In the genomic region with DNA sequence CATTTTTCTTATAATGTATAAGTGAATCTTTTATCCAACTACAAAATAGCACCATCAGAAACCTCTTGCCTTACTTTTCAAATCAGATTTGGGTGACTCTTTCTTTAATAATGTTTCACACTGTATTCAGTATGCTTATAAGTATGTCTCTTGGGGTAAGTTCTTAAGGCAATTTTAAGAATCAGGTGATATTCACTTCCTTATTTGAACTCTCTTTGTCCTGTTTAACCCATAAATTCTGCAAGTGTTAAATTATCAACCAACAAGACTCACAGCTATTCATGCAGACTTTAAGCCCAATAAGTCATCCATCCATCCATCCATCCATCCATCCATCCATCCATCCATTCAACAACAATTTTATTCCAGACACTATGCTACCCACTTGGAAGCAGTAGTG, we compare ENCODE assay signal across 24 cellular contexts.
"Had no signal": no experiment of that assay in that cellular context is flagged by ENCODE, and none has a peak within 500 bp of the region (broad histone marks: within the 10 kb centered on the region; RNA-seq: fewer than 3 reads in every experiment).

No MANE protein-coding gene starts in this region.

- H3K36me3 ChIP-seq: cardiac muscle cell, MG63 had no signal

- H3K4me3 Mint-ChIP-seq: activated CD4-positive, alpha-beta memory T cell treated with anti-CD3 and anti-CD28 coated beads for 36 hours; activated CD4-positive, alpha-beta T cell treated with anti-CD3 and anti-CD28 coated beads, Interleukin-2, amount 10 ng/mL, durations not matched to agents 7 days and 5 days; activated T-cell treated with anti-CD3 and anti-CD28 coated beads, Interleukin-2, amount 50 U/mL, for 4 hours; brain; T-cell had no signal

- H3K36me3 Mint-ChIP-seq: brain, T-cell had no signal

- H3K27ac ChIP-seq: cardiac muscle cell, KMS-11, PC-9, VCaP had no signal

- FAIRE-seq: astrocyte had no signal

- H3K27ac Mint-ChIP-seq: activated CD4-positive, alpha-beta memory T cell treated with anti-CD3 and anti-CD28 coated beads for 36 hours; activated CD4-positive, alpha-beta T cell treated with anti-CD3 and anti-CD28 coated beads, Interleukin-2, amount 10 ng/mL, durations not matched to agents 7 days and 5 days; activated naive CD4-positive, alpha-beta T cell treated with anti-CD3 and anti-CD28 coated beads, Interleukin-2, amount 50 U/mL, for 72 hours; brain; T-cell had no signal

- H3K27me3 ChIP-seq: cardiac muscle cell had no signal

- H3K4me3 ChIP-seq: cardiac muscle cell, MG63, PC-9 had no signal

- DNase-seq: activated CD4-positive, alpha-beta memory T cell treated with anti-CD3 and anti-CD28 coated beads for 36 hours; activated CD4-positive, alpha-beta T cell treated with anti-CD3 and anti-CD28 coated beads, Interleukin-2, amount 10 ng/mL, durations not matched to agents 7 days and 5 days; activated CD4-positive, CD25-positive, alpha-beta regulatory T cell; activated CD8-positive, alpha-beta memory T cell treated with anti-CD3 and anti-CD28 coated beads for 24 hours; activated effector memory CD4-positive, alpha-beta T cell treated with anti-CD3 and anti-CD28 coated beads, Interleukin-2, amount 50 U/mL, for 16 hours; activated naive CD4-positive, alpha-beta T cell treated with Interleukin-2 at 50 U/mL for 16 hours; activated T-cell treated with anti-CD3 and anti-CD28 coated beads, Interleukin-2, amount 50 U/mL, for 4 hours; amygdala; MG63; NCI-H146; NCI-H1930; NCI-H2171; NCI-H2227 treated with DMSO at 0.1 percent for 48 hours; NCI-H526; NCI-H774; PC-9; SIG-M5; T-cell had no signal

- H3K4me1 Mint-ChIP-seq: activated CD4-positive, alpha-beta T cell treated with anti-CD3 and anti-CD28 coated beads, Interleukin-2, amount 10 ng/mL, durations not matched to agents 7 days and 5 days; brain had no signal

- ATAC-seq: activated naive CD4-positive, alpha-beta T cell treated with anti-CD3 and anti-CD28 coated beads, Interleukin-2, amount 50 U/mL, for 72 hours; activated T-cell treated with anti-CD3 and anti-CD28 coated beads, Interleukin-2, amount 50 U/mL, for 4 hours; T-cell had no signal

- H3K4me2 ChIP-seq: KMS-11, PC-9 had no signal

- H2AFZ ChIP-seq: PC-9 had no signal

- H3K9ac ChIP-seq: KMS-11 had no signal
